Comparison of ENCODE assay signal across 9 cellular contexts in the genomic region with DNA sequence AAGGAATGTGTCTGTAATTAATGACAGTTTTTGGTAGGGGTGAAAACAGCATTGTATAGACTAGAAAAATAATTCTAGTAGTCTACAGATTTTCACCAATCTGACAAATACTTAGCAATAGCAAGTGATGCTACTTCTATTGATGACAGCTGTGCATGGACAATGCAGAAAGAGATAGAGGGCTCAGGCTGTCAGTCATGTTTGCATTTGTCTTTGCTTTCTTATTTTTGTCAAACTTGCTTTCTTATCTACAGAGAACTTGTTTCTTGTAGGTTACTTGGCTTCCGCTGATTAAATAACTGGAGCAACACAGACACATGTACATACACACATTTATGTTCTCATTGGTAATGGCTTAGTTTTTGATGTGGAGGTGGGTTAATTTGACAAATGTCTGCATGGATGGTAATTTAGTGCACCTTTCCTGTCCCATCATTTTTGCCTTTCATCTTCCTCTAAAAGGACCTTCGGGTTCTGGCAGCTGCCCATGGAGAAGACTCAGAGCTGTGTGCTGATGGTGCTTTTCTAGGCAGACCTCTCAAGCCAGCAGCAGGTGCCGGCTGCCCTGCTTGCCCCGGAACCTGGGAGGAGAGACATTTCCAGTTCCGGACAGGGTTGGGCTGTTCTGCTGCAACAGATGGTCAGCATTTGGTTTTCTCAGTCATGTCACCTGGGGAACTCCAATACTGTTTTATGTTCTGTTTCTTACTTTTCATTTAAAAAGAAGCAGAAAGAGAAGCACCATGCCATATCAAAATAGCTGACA. TPM values are rescaled to one million over a fixed set of nuclear protein-coding genes. Genes with fewer than 3 reads are reported as not detected.
DNase-seq lines count a peak whose midpoint lies in the region; ATAC-seq, FAIRE-seq and TF ChIP-seq lines count a peak whose summit lies in the region.
"Had no signal": no experiment of that assay in that cellular context is flagged by ENCODE, and none has a peak within 500 bp of the region (broad histone marks: within the 10 kb centered on the region; RNA-seq: fewer than 3 reads in every experiment).

No MANE protein-coding gene starts in this region.

- no peak for TF ChIP-seq EP300 in ovary (IDR thresholded peaks at IDR 0.05)

- no peaks in the 10 kb centered on the region for H3K27me3 ChIP-seq in ovary

- H3K4me1 ChIP-seq in ovary (ENCODE audit: insufficient read depth) = no peaks in the 10 kb centered on the region

- peaks cover 52% of the 10 kb centered on the region for H3K36me3 Mint-ChIP-seq in activated naive CD8-positive, alpha-beta T cell treated with anti-CD3 and anti-CD28 coated beads for 36 hours

- no peaks in the 10 kb centered on the region for H3K36me3 ChIP-seq in ovary

- H3K4me3 Mint-ChIP-seq in activated naive CD8-positive, alpha-beta T cell treated with anti-CD3 and anti-CD28 coated beads for 36 hours = peak overlapping the region; percentile 57

- FAIRE-seq in GM18507 (lab: Jason Lieb, UNC) = peak; percentile 97

- DNase-seq in GM18507 (ENCODE audit: extremely low spot score, insufficient read length, low read depth) = peak; percentile 30
- DNase-seq in activated naive CD8-positive, alpha-beta T cell treated with anti-CD3 and anti-CD28 coated beads for 36 hours = no peak
- DNase-seq in amygdala (lab: John Stamatoyannopoulos, UW) = no peak
- no peak for DNase-seq in HPDE6-E6E7 (ENCODE audit: extremely low spot score)
- DNase-seq in stimulated activated CD4-positive, alpha-beta T cell treated with anti-CD3 and anti-CD28 coated beads, Interleukin-1b, Interleukin-23, amount 100 ng/mL, for 48 hours = no peak
- no peak for DNase-seq in ovary
- DNase-seq: NCI-H2227 treated with DMSO at 0.1 percent for 48 hours had no signal

- WGBS in ovary, 3 donors = 65 to 78% (median 71%) methylated on average over 5 of the region's 5 CpGs

- no peaks in the 10 kb centered on the region for H3K27me3 Mint-ChIP-seq in activated naive CD8-positive, alpha-beta T cell treated with anti-CD3 and anti-CD28 coated beads for 36 hours

- no peak for TF ChIP-seq CTCF in ovary (IDR thresholded peaks at IDR 0.05)

- intact Hi-C loops in ovary (cut with DNase I) = no loop called here

- peak; percentile 73 for ATAC-seq in GM19467 (IDR thresholded peaks at IDR 0.05; ENCODE audit: unreplicated experiment)
- ATAC-seq in HG03135 (IDR thresholded peaks at IDR 0.05; ENCODE audit: unreplicated experiment) = peak; percentile 53

- no peak overlapping the region for H3K4me3 ChIP-seq in ovary

- no peak for TF ChIP-seq POLR2A in ovary (IDR thresholded peaks at IDR 0.05)

- peak overlapping the region; percentile 92 for H3K27ac Mint-ChIP-seq in activated naive CD8-positive, alpha-beta T cell treated with anti-CD3 and anti-CD28 coated beads for 36 hours

- H3K9me3 ChIP-seq in ovary = no peaks in the 10 kb centered on the region

- peaks cover 13% of the 10 kb centered on the region for H3K9me3 Mint-ChIP-seq in activated naive CD8-positive, alpha-beta T cell treated with anti-CD3 and anti-CD28 coated beads for 36 hours

- H3K4me1 Mint-ChIP-seq in activated naive CD8-positive, alpha-beta T cell treated with anti-CD3 and anti-CD28 coated beads for 36 hours = peaks cover 86% of the 10 kb centered on the region

- no peak overlapping the region for H3K27ac ChIP-seq in ovary

RNA-seq across cellular contexts. Expression of gene CAMK4, which starts 28.8 kb away (rescaled TPM):
- 10 to 100 TPM; 66.6 to 68.0 TPM for total RNA-seq in activated naive CD8-positive, alpha-beta T cell treated with anti-CD3 and anti-CD28 coated beads for 36 hours
- total RNA-seq in ovary = 1 to 10 TPM in 5 of 7 donors, under 1 TPM in 2; 0.36 to 5.0 (median 1.7) TPM
- polyA plus RNA-seq in ovary = 1 to 10 TPM in 1 of 2 donors, under 1 TPM in 1; 0.58 to 1.0 TPM

Comparison
In these comparisons a context has a peak if more than half of its experiments do, and no peak if none do; other contexts are left out.
1. RNA of gene CAMK4, which starts 28.8 kb away (total RNA-seq): 66.6 to 68.0 TPM in activated naive CD8-positive, alpha-beta T cell treated with anti-CD3 and anti-CD28 coated beads for 36 hours; 0.36 to 5.0 TPM in ovary; every median in the first group is over 10 times any median in the second.